ENCODE assay signal across 2 cellular contexts in genomic region chr19:48739835-48740704, GRCh38.
TF ChIP-seq lines count a peak whose summit lies in the region.

Gene RASIP1 (minus strand): TSS chr19:48740610. CDS start chr19:48740282, 328 bp downstream.

TF ChIP-seq in IMR-90, 13 proteins besides CTCF, POLR2A, EP300 and RAD21:
- no peak for TF ChIP-seq CHD1 (IDR thresholded peaks at IDR 0.05; ENCODE audit: low read depth, low read length)
- no peak for TF ChIP-seq NFE2L2 (IDR thresholded peaks at IDR 0.05; ENCODE audit: low read depth, low read length)
- no peak for TF ChIP-seq ELK1 (IDR thresholded peaks at IDR 0.05; ENCODE audit: borderline replicate concordance, low read depth, low read length)
- TF ChIP-seq, protein P1, sequence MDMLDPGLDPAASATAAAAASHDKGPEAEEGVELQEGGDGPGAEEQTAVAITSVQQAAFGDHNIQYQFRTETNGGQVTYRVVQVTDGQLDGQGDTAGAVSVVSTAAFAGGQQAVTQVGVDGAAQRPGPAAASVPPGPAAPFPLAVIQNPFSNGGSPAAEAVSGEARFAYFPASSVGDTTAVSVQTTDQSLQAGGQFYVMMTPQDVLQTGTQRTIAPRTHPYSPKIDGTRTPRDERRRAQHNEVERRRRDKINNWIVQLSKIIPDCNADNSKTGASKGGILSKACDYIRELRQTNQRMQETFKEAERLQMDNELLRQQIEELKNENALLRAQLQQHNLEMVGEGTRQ (IDR thresholded peaks at IDR 0.05; ENCODE audit: low read depth, low read length): no peak
- no peak for TF ChIP-seq MXI1 (IDR thresholded peaks at IDR 0.05; ENCODE audit: borderline replicate concordance, low read depth, low read length)
- TF ChIP-seq MAFK (IDR thresholded peaks at IDR 0.05; ENCODE audit: low read depth, low read length): no peak
- TF ChIP-seq FOS (IDR thresholded peaks at IDR 0.05; ENCODE audit: low read depth, low read length): no peak
- TF ChIP-seq BHLHE40 (IDR thresholded peaks at IDR 0.05; ENCODE audit: low read depth, low read length): no peak
- TF ChIP-seq RCOR1 (IDR thresholded peaks at IDR 0.05; ENCODE audit: insufficient replicate concordance, low read length): no peak
- no peak for TF ChIP-seq SMC3 (IDR thresholded peaks at IDR 0.05; ENCODE audit: low read depth, low read length)
- TF ChIP-seq MAZ (IDR thresholded peaks at IDR 0.05; ENCODE audit: borderline replicate concordance, low read depth, low read length): no peak
- no peak for TF ChIP-seq RFX5 (IDR thresholded peaks at IDR 0.05; ENCODE audit: low read depth, low read length)
- TF ChIP-seq CEBPB (IDR thresholded peaks at IDR 0.05; ENCODE audit: low read depth, low read length): no peak

TF ChIP-seq in GM12878, 131 proteins besides CTCF, POLR2A, EP300 and RAD21:
- TF ChIP-seq SIX5 (IDR thresholded peaks at IDR 0.05; ENCODE audit: low read depth, low read length, severe bottlenecking) (no peak), BACH1 (IDR thresholded peaks at IDR 0.05; ENCODE audit: borderline replicate concordance) (no peak), RFX5 (IDR thresholded peaks at IDR 0.05; ENCODE audit: low read depth, low read length) (no peak), NR2C2 (IDR thresholded peaks at IDR 0.05; ENCODE audit: borderline replicate concordance, control insufficient read depth, insufficient read length, low read depth) (no peak), IRF5 (IDR thresholded peaks at IDR 0.05; ENCODE audit: borderline replicate concordance) (no peak), CBX3 (IDR thresholded peaks at IDR 0.05; ENCODE audit: borderline replicate concordance, low read depth) (no peak), RB1 (IDR thresholded peaks at IDR 0.05; ENCODE audit: borderline replicate concordance) (no peak), GATAD2B (conservative IDR thresholded peaks at IDR 0.05; ENCODE audit: low read depth) (no peak), HSF1 (IDR thresholded peaks at IDR 0.05; ENCODE audit: low read depth, low read length) (no peak), ZNF384 (IDR thresholded peaks at IDR 0.05; ENCODE audit: borderline replicate concordance, low read depth, low read length) (no peak), RBBP5 (conservative IDR thresholded peaks at IDR 0.05) (no peak), MTA3 (IDR thresholded peaks at IDR 0.05; ENCODE audit: borderline replicate concordance, low read length) (no peak)
- TF ChIP-seq, protein P2, sequence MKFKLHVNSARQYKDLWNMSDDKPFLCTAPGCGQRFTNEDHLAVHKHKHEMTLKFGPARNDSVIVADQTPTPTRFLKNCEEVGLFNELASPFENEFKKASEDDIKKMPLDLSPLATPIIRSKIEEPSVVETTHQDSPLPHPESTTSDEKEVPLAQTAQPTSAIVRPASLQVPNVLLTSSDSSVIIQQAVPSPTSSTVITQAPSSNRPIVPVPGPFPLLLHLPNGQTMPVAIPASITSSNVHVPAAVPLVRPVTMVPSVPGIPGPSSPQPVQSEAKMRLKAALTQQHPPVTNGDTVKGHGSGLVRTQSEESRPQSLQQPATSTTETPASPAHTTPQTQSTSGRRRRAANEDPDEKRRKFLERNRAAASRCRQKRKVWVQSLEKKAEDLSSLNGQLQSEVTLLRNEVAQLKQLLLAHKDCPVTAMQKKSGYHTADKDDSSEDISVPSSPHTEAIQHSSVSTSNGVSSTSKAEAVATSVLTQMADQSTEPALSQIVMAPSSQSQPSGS (IDR thresholded peaks at IDR 0.05; ENCODE audit: low read length): no peak
- TF ChIP-seq, protein P3, sequence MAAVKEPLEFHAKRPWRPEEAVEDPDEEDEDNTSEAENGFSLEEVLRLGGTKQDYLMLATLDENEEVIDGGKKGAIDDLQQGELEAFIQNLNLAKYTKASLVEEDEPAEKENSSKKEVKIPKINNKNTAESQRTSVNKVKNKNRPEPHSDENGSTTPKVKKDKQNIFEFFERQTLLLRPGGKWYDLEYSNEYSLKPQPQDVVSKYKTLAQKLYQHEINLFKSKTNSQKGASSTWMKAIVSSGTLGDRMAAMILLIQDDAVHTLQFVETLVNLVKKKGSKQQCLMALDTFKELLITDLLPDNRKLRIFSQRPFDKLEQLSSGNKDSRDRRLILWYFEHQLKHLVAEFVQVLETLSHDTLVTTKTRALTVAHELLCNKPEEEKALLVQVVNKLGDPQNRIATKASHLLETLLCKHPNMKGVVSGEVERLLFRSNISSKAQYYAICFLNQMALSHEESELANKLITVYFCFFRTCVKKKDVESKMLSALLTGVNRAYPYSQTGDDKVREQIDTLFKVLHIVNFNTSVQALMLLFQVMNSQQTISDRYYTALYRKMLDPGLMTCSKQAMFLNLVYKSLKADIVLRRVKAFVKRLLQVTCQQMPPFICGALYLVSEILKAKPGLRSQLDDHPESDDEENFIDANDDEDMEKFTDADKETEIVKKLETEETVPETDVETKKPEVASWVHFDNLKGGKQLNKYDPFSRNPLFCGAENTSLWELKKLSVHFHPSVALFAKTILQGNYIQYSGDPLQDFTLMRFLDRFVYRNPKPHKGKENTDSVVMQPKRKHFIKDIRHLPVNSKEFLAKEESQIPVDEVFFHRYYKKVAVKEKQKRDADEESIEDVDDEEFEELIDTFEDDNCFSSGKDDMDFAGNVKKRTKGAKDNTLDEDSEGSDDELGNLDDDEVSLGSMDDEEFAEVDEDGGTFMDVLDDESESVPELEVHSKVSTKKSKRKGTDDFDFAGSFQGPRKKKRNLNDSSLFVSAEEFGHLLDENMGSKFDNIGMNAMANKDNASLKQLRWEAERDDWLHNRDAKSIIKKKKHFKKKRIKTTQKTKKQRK (IDR thresholded peaks at IDR 0.05; ENCODE audit: low read depth, low read length): no peak
